Comparison of ENCODE assay signal across 11 cellular contexts in the genomic region with DNA sequence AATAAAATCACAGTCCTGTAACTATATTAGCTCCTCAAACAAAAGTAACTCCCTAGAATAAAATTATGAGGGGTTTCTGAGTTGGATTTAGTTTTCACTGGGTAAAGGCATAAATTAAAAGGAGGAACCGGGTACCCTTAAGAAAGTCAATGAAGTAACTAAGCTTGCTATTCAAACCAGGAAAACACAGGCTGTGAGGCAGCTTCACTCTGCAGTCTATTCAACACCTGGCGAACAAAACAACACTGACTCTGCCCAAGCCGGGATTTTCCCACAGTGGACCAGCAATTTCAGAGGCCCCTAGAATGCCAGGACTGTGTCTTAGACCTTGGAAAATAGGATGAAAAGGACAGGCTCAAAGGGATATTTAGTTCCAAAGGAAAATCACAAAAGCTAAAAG. TPM values are rescaled to one million over a fixed set of nuclear protein-coding genes. Genes with fewer than 3 reads are reported as not detected.
DNase-seq lines count a peak whose midpoint lies in the region; ATAC-seq and TF ChIP-seq lines count a peak whose summit lies in the region.
"Had no signal": no experiment of that assay in that cellular context is flagged by ENCODE, and none has a peak within 500 bp of the region (broad histone marks: within the 10 kb centered on the region; RNA-seq: fewer than 3 reads in every experiment).

No MANE protein-coding gene starts in this region.

- no peaks in the 10 kb centered on the region for H3K36me3 ChIP-seq in osteoblast (ENCODE audit: insufficient read depth, low read length)
- H3K36me3 ChIP-seq: colonic mucosa, vagina had no signal

- peaks cover 8% of the 10 kb centered on the region for H3K36me3 Mint-ChIP-seq in IgD-negative memory B cell

- no peak overlapping the region for H2AFZ ChIP-seq in osteoblast (ENCODE audit: low read length)

- DNase-seq in coronary artery (ENCODE audit: low spot score) (no peak), osteoblast (ENCODE audit: insufficient read length, low spot score, missing footprints) (no peak), DMS153 treated with DMSO at 0.1 percent for 48 hours (lab: John Stamatoyannopoulos, UW; ENCODE audit: unreplicated experiment) (no peak), epidermal melanocyte (ENCODE audit: insufficient read length, low spot score) (no peak), NCI-H1436 treated with DMSO at 0.1 percent for 48 hours (lab: John Stamatoyannopoulos, UW) (no peak)
- no peak for DNase-seq in stimulated activated CD4-positive, alpha-beta T cell treated with anti-CD3 and anti-CD28 coated beads, Interleukin-2, amount 100 ng/mL, for 24 hours
- DNase-seq: colonic mucosa had no signal

- peaks cover 0 to 1% (median 0%) of the 10 kb centered on the region in 3 donors for H3K9me3 Mint-ChIP-seq in IgD-negative memory B cell

- no peaks in the 10 kb centered on the region for H3K9me3 ChIP-seq in osteoblast (ENCODE audit: low read depth, low read length)
- H3K9me3 ChIP-seq: colonic mucosa, vagina had no signal

- H3K4me3 ChIP-seq in coronary artery (peak overlapping the region; percentile 41), osteoblast (ENCODE audit: insufficient read depth, low read length) (peak overlapping the region; percentile 50)
- H3K4me3 ChIP-seq: colonic mucosa, vagina had no signal

- ATAC-seq in GM19043 (IDR thresholded peaks at IDR 0.05; ENCODE audit: low read depth, unreplicated experiment): peak; percentile 34

- peak overlapping the region in 2 of 3 donors; percentile 7 to 74 for H3K27ac Mint-ChIP-seq in IgD-negative memory B cell

- H3K27me3 ChIP-seq in osteoblast (ENCODE audit: insufficient read depth, low read length): no peaks in the 10 kb centered on the region
- H3K27me3 ChIP-seq: colonic mucosa, vagina had no signal

- no peak for TF ChIP-seq CTCF in coronary artery (IDR thresholded peaks at IDR 0.05)
- TF ChIP-seq CTCF in osteoblast (IDR thresholded peaks at IDR 0.05; ENCODE audit: extremely low read depth, low read depth, low read length): no peak

- peaks cover 43% of the 10 kb centered on the region for H3K4me1 ChIP-seq in osteoblast (ENCODE audit: insufficient read depth, low read length)
- H3K4me1 ChIP-seq: colonic mucosa had no signal

- peaks cover 48 to 55% (median 55%) of the 10 kb centered on the region in 3 donors for H3K4me1 Mint-ChIP-seq in IgD-negative memory B cell

- H3K27me3 Mint-ChIP-seq in IgD-negative memory B cell: no peaks in the 10 kb centered on the region
- H3K27me3 Mint-ChIP-seq: progenitor cell of endocrine pancreas had no signal

- peak overlapping the region in 3 of 4 donors; percentile 15 to 84 (median 34) for H3K4me3 Mint-ChIP-seq in IgD-negative memory B cell

- no peaks in the 10 kb centered on the region for H4K20me1 ChIP-seq in osteoblast (ENCODE audit: insufficient read depth, low read length)

- no peaks in the 10 kb centered on the region for H3K79me2 ChIP-seq in osteoblast (ENCODE audit: insufficient read depth, low read length)

- H3K27ac ChIP-seq in coronary artery (peak overlapping the region; percentile 19 to 74), osteoblast (ENCODE audit: low read depth, low read length) (peak overlapping the region; percentile 89)
- H3K27ac ChIP-seq: colonic mucosa, vagina had no signal

- H3K4me2 ChIP-seq in osteoblast (ENCODE audit: insufficient read depth, low read length): peak overlapping the region; percentile 78

RNA-seq across cellular contexts. Expression of gene CREB1, which starts 24.6 kb away (rescaled TPM):
- 84.5 TPM for polyA plus RNA-seq in IgD-negative memory B cell
- total RNA-seq in osteoblast: 32.1 and 38.4 TPM in 2 replicates
